21 cellular contexts compared by ENCODE assay signal in the genomic region with DNA sequence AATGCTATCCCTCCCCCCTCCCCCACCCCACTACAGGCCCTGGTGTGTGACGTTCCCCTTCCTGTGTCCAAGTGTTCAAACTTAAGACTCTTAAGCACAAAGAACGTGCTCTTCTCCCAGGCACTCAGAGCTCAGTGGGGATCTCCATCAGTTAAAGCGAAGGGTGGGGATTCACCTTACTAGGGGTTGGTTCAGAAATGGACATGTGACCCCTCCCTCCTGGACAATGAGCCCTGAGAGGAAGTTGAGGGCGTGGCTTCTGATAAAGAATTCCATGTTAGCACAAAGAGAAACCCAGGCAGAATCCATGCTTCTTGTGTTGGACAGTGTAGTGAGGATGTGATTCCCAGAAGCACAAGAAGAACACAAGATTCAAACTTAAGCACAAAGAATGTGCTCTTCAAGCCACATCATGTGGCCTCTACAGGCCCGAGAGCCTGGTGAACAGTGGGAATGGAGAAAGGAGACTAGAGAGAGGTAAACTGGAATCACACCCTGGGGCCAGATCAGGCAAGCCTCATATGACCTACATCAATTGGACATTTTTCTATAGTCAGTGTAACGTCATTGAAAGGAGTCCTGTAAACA.
DNase-seq lines count a peak whose midpoint lies in the region; ATAC-seq, FAIRE-seq and TF ChIP-seq lines count a peak whose summit lies in the region.
"Had no signal": no experiment of that assay in that cellular context is flagged by ENCODE, and none has a peak within 500 bp of the region (broad histone marks: within the 10 kb centered on the region; RNA-seq: fewer than 3 reads in every experiment).

No MANE protein-coding gene starts in this region.

- CTCF ChIA-PET in Calu3 (lab: Charles Lee): no interaction called here

- no TSS peak for BruUV-seq in Calu3 (replicated peaks; lab: Mats Ljungman, UMichigan)

- no peak for ATAC-seq in T-helper 17 cell
- no peak for ATAC-seq in left ventricle myocardium superior
- ATAC-seq: gastroesophageal sphincter had no signal

- peak overlapping the region; percentile 12 for H3K27ac Mint-ChIP-seq in activated CD4-positive, alpha-beta T cell treated with anti-CD3 and anti-CD28 coated beads, Interleukin-2, amount 10 ng/mL, durations not matched to agents 24 days and 14 days
- H3K27ac Mint-ChIP-seq in Calu3 (ENCODE audit: unreplicated experiment) (peak overlapping the region; percentile 76), T-helper 17 cell (peak overlapping the region; percentile 83)

- DNase-seq in activated CD4-positive, alpha-beta T cell treated with anti-CD3 and anti-CD28 coated beads, Interleukin-2, amount 10 ng/mL, durations not matched to agents 24 days and 14 days: no peak
- no peak for DNase-seq in activated CD4-positive, alpha-beta T cell treated with anti-CD3 and anti-CD28 coated beads for 48 hours
- no peak for DNase-seq in Calu3
- no peak for DNase-seq in T-helper 17 cell
- peak; percentile 34 for DNase-seq in islet precursor cell
- no peak for DNase-seq in left ventricle myocardium superior
- DNase-seq in foreskin fibroblast: no peak
- no peak for DNase-seq in GM19239 (ENCODE audit: insufficient read length, low spot score)
- DNase-seq: activated CD4-positive, alpha-beta T cell treated with anti-CD3 and anti-CD28 coated beads, Interleukin-2, amount 50 U/mL, for 48 hours; adrenal gland; dermis blood vessel endothelial cell; erythroblast; mesendoderm; NCI-H2029 treated with DMSO at 0.1 percent for 48 hours; NCI-H510A; sigmoid colon; tibial artery had no signal

- H3K36me3 Mint-ChIP-seq in activated CD4-positive, alpha-beta T cell treated with anti-CD3 and anti-CD28 coated beads, Interleukin-2, amount 10 ng/mL, durations not matched to agents 24 days and 14 days (ENCODE audit: low read depth): no peaks in the 10 kb centered on the region
- H3K36me3 Mint-ChIP-seq in Calu3 (ENCODE audit: insufficient read depth, unreplicated experiment): peaks cover 36% of the 10 kb centered on the region
- no peaks in the 10 kb centered on the region for H3K36me3 Mint-ChIP-seq in T-helper 17 cell (ENCODE audit: low read depth)
- H3K36me3 Mint-ChIP-seq: natural killer cell treated with Interleukin-12 subunit alpha and Interleukin-12 subunit beta and Interleukin-15 and Interleukin-18, amount 100 ng/mL, for 72 hours had no signal

- H3K4me3 ChIP-seq in foreskin fibroblast (ENCODE audit: low read depth in 1 of 2, low read length in 2 of 2): no peak overlapping the region
- H3K4me3 ChIP-seq: adrenal gland, gastroesophageal sphincter, sigmoid colon, tibial artery had no signal

- peaks cover 53% of the 10 kb centered on the region for H3K4me1 Mint-ChIP-seq in activated CD4-positive, alpha-beta T cell treated with anti-CD3 and anti-CD28 coated beads, Interleukin-2, amount 10 ng/mL, durations not matched to agents 24 days and 14 days
- H3K4me1 Mint-ChIP-seq in Calu3 (ENCODE audit: low read depth, unreplicated experiment) (peaks cover 36% of the 10 kb centered on the region), T-helper 17 cell (peaks cover 46% of the 10 kb centered on the region)

- peaks cover 13% of the 10 kb centered on the region for H3K27me3 Mint-ChIP-seq in activated CD4-positive, alpha-beta T cell treated with anti-CD3 and anti-CD28 coated beads, Interleukin-2, amount 10 ng/mL, durations not matched to agents 24 days and 14 days
- H3K27me3 Mint-ChIP-seq in Calu3 (ENCODE audit: unreplicated experiment) (no peaks in the 10 kb centered on the region), T-helper 17 cell (no peaks in the 10 kb centered on the region)

- intact Hi-C loops in activated CD4-positive, alpha-beta T cell treated with anti-CD3 and anti-CD28 coated beads, Interleukin-2, amount 10 ng/mL, durations not matched to agents 24 days and 14 days (cut with micrococcal nuclease): no loop called here
- intact Hi-C loops in Calu3 (cut with micrococcal nuclease; ENCODE audit: unreplicated experiment) (no loop called here), left ventricle myocardium superior (cut with micrococcal nuclease) (no loop called here)

- no peaks in the 10 kb centered on the region for H3K9me3 ChIP-seq in T-helper 17 cell (ENCODE audit: control insufficient read depth, low read length, poor library complexity, severe bottlenecking)
- H3K9me3 ChIP-seq: adrenal gland, gastroesophageal sphincter, sigmoid colon, tibial artery had no signal

- H3K9me3 Mint-ChIP-seq in activated CD4-positive, alpha-beta T cell treated with anti-CD3 and anti-CD28 coated beads, Interleukin-2, amount 10 ng/mL, durations not matched to agents 24 days and 14 days: no peaks in the 10 kb centered on the region
- H3K9me3 Mint-ChIP-seq in Calu3 (ENCODE audit: low read depth, unreplicated experiment): no peaks in the 10 kb centered on the region
- H3K9me3 Mint-ChIP-seq: natural killer cell treated with Interleukin-12 subunit alpha and Interleukin-12 subunit beta and Interleukin-15 and Interleukin-18, amount 100 ng/mL, for 72 hours had no signal

- peak overlapping the region; percentile 4 for H3K4me3 Mint-ChIP-seq in activated CD4-positive, alpha-beta T cell treated with anti-CD3 and anti-CD28 coated beads, Interleukin-2, amount 10 ng/mL, durations not matched to agents 24 days and 14 days
- no peak overlapping the region for H3K4me3 Mint-ChIP-seq in Calu3 (ENCODE audit: low read depth, unreplicated experiment)
- H3K4me3 Mint-ChIP-seq in T-helper 17 cell: peak overlapping the region; percentile 55
- H3K4me3 Mint-ChIP-seq: natural killer cell treated with Interleukin-12 subunit alpha and Interleukin-12 subunit beta and Interleukin-15 and Interleukin-18, amount 100 ng/mL, for 72 hours had no signal

- no peak for FAIRE-seq in GM19239 (lab: Jason Lieb, UNC)
- FAIRE-seq: A204.1, bronchial epithelial cell had no signal

- TF ChIP-seq CTCF in Calu3 (IDR thresholded peaks at IDR 0.05; ENCODE audit: unreplicated experiment) (no peak), foreskin fibroblast (IDR thresholded peaks at IDR 0.05; ENCODE audit: low read depth, low read length) (no peak)

Comparison
In these comparisons a context has a peak if more than half of its experiments do, and no peak if none do; other contexts are left out.
1. H3K27ac Mint-ChIP-seq: peak in every context shown above with its lines; median percentile 83 in T-helper 17 cell; 76 in Calu3; 12 in activated CD4-positive, alpha-beta T cell treated with anti-CD3 and anti-CD28 coated beads, Interleukin-2, amount 10 ng/mL, durations not matched to agents 24 days and 14 days.